In the genomic region with DNA sequence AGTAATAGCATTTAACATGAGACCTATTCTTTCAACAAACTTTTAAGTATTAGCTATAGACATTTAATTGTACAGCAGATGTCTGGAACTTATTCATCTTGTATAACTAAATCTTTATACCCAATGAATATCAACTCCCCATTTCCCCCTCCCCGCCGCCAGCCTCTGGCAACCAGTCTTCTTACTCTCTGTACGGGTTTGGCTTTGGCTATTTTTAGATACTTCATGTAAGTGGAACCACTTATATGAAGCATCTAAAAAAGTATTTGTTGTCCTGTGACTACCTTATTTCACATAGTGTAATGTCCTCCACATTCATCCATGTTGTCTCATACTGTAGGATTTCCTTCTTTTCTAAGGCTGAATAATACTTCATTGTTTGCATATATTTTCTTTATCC, we compare ENCODE assay signal across 17 cellular contexts.
DNase-seq lines count a peak whose midpoint lies in the region; ATAC-seq and TF ChIP-seq lines count a peak whose summit lies in the region.
"Had no signal": no experiment of that assay in that cellular context is flagged by ENCODE, and none has a peak within 500 bp of the region (broad histone marks: within the 10 kb centered on the region; RNA-seq: fewer than 3 reads in every experiment).

No MANE protein-coding gene starts in this region.

- CTCF ChIA-PET in T-cell (lab: Charles Lee), result no interaction called here

- DNase-seq in activated CD4-positive, alpha-beta T cell treated with anti-CD3 and anti-CD28 coated beads, Interleukin-2, amount 10 ng/mL, durations not matched to agents 24 days and 14 days, result no peak
- DNase-seq in activated CD4-positive, alpha-beta T cell treated with anti-CD3 and anti-CD28 coated beads, Interleukin-2, amount 50 U/mL, for 48 hours, result no peak
- DNase-seq in T-cell (no peak), foreskin melanocyte (peak; percentile 15), natural killer cell (no peak), EL (no peak), OCI-M2 (lab: John Stamatoyannopoulos, UW; ENCODE audit: unreplicated experiment) (no peak), colonic mucosa (no peak)
- DNase-seq: C1 segment of cervical spinal cord, KG1, MG63, NCI-H1092 treated with DMSO at 0.1 percent for 48 hours, NCI-H1694, NCI-H2107, NCI-H774, Peyer's patch, SJCRH30 had no signal

- no peak overlapping the region for H3K9ac ChIP-seq in colonic mucosa (ENCODE audit: low read depth in 2 of 2, low read length in 2 of 2)

- H3K4me3 Mint-ChIP-seq in activated CD4-positive, alpha-beta T cell treated with anti-CD3 and anti-CD28 coated beads, Interleukin-2, amount 10 ng/mL, durations not matched to agents 24 days and 14 days, result peak overlapping the region; percentile 57
- H3K4me3 Mint-ChIP-seq in T-cell (peak overlapping the region in 1 of 3 donors; percentile 41), natural killer cell (peak overlapping the region; percentile 21)

- peaks cover 4% of the 10 kb centered on the region for H3K9me3 Mint-ChIP-seq in activated CD4-positive, alpha-beta T cell treated with anti-CD3 and anti-CD28 coated beads, Interleukin-2, amount 10 ng/mL, durations not matched to agents 24 days and 14 days
- H3K9me3 Mint-ChIP-seq in T-cell, result no peaks in the 10 kb centered on the region
- H3K9me3 Mint-ChIP-seq in natural killer cell, result no peaks in the 10 kb centered on the region

- peaks cover 8% of the 10 kb centered on the region for H3K27me3 Mint-ChIP-seq in activated CD4-positive, alpha-beta T cell treated with anti-CD3 and anti-CD28 coated beads, Interleukin-2, amount 10 ng/mL, durations not matched to agents 24 days and 14 days
- H3K27me3 Mint-ChIP-seq in T-cell (peaks cover 0 to 1% of the 10 kb centered on the region in 2 donors), natural killer cell (ENCODE audit: low read depth in 2 of 2) (no peaks in the 10 kb centered on the region)

- no peaks in the 10 kb centered on the region for H3K9me3 ChIP-seq in colonic mucosa
- H3K9me3 ChIP-seq: MG63, Peyer's patch, SJCRH30 had no signal

- no peak overlapping the region for H3K27ac ChIP-seq in colonic mucosa
- H3K27ac ChIP-seq: Peyer's patch, SJCRH30 had no signal

- H3K4me1 ChIP-seq in colonic mucosa, result no peaks in the 10 kb centered on the region
- H3K4me1 ChIP-seq: Peyer's patch, SJCRH30 had no signal

- POLR2A ChIA-PET in T-cell (lab: Charles Lee), result interaction anchor here in 1 of 2 donors (0.6 to 0.8 kb wide), 2 partner anchors 29 to 61 kb away, joined by 4 to 8 read pairs; no protein-coding TSS in a partner anchor

- TF ChIP-seq CTCF in natural killer cell (IDR thresholded peaks at IDR 0.05) (no peak), colonic mucosa (IDR thresholded peaks at IDR 0.05) (no peak)

- no peaks in the 10 kb centered on the region for H3K27me3 ChIP-seq in colonic mucosa
- H3K27me3 ChIP-seq: MG63, Peyer's patch, SJCRH30 had no signal

- no peak overlapping the region for H3K4me3 ChIP-seq in colonic mucosa
- H3K4me3 ChIP-seq: MG63, Peyer's patch, SJCRH30 had no signal

- no peaks in the 10 kb centered on the region for H3K36me3 ChIP-seq in colonic mucosa
- H3K36me3 ChIP-seq: MG63, Peyer's patch, SJCRH30 had no signal

- H3K36me3 Mint-ChIP-seq in activated CD4-positive, alpha-beta T cell treated with anti-CD3 and anti-CD28 coated beads, Interleukin-2, amount 10 ng/mL, durations not matched to agents 24 days and 14 days (ENCODE audit: low read depth), result peaks cover 2% of the 10 kb centered on the region
- H3K36me3 Mint-ChIP-seq in T-cell, result peaks cover 3% of the 10 kb centered on the region
- H3K36me3 Mint-ChIP-seq in natural killer cell, result no peaks in the 10 kb centered on the region

- H3K27ac Mint-ChIP-seq in activated CD4-positive, alpha-beta T cell treated with anti-CD3 and anti-CD28 coated beads, Interleukin-2, amount 10 ng/mL, durations not matched to agents 24 days and 14 days, result peak overlapping the region; percentile 34
- peak overlapping the region; percentile 66 to 81 for H3K27ac Mint-ChIP-seq in T-cell
- H3K27ac Mint-ChIP-seq in natural killer cell, result peak overlapping the region; percentile 22 to 72

- ATAC-seq in T-cell (replicated peaks in 1 of 4) (no peak), natural killer cell (no peak)

- intact Hi-C loops in activated CD4-positive, alpha-beta T cell treated with anti-CD3 and anti-CD28 coated beads, Interleukin-2, amount 10 ng/mL, durations not matched to agents 24 days and 14 days (cut with micrococcal nuclease), result no loop called here
- intact Hi-C loops in natural killer cell (cut with micrococcal nuclease) (no loop called here), colonic mucosa (cut with DNase I) (no loop called here)

- H3K4me1 Mint-ChIP-seq in activated CD4-positive, alpha-beta T cell treated with anti-CD3 and anti-CD28 coated beads, Interleukin-2, amount 10 ng/mL, durations not matched to agents 24 days and 14 days, result peaks cover 28% of the 10 kb centered on the region
- H3K4me1 Mint-ChIP-seq in T-cell (peaks cover 34 to 44% (median 37%) of the 10 kb centered on the region in 3 donors), natural killer cell (peaks cover 36 to 43% of the 10 kb centered on the region in 2 donors)
